23 cellular contexts compared by ENCODE assay signal in the genomic region with DNA sequence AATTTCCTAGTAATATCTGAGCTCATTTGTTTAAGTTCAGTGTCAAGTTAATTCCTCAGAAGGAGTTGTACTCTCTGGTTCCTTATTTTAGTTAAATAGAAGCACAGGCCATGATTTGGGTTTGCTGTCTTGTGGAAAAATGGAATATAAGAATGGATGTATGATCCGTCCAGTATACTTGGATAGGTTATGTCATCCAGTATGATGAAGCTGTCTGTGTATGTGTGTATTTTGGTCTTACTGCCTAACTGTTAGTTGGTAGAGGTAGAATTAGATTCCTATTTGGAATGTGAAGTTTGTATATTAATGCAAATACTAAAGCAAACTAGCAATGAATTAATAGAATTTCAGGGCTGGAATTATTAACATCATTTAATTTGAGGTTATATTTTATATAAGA. TPM values are rescaled to one million over a fixed set of nuclear protein-coding genes. Genes with fewer than 3 reads are reported as not detected.
DNase-seq lines count a peak whose midpoint lies in the region; ATAC-seq and TF ChIP-seq lines count a peak whose summit lies in the region.
"Had no signal": no experiment of that assay in that cellular context is flagged by ENCODE, and none has a peak within 500 bp of the region (broad histone marks: within the 10 kb centered on the region; RNA-seq: fewer than 3 reads in every experiment).

No MANE protein-coding gene starts in this region.

- H3K27ac Mint-ChIP-seq in T-helper 17 cell, result peak overlapping the region; percentile 19
- peak overlapping the region; percentile 79 for H3K27ac Mint-ChIP-seq in stimulated activated memory B cell treated with anti-CD40 and anti-IgM and Interleukin-4, amounts not matched to agents 10 μg/mL and 1 μg/mL and 100 μg/mL, for 72 hours

- H3K79me2 ChIP-seq in fibroblast of lung (ENCODE audit: control insufficient read depth, insufficient read depth, low read length), result peaks cover 10% of the 10 kb centered on the region

- H4K20me1 ChIP-seq in fibroblast of lung (ENCODE audit: control insufficient read depth, extremely low read depth, insufficient read depth, low read length), result no peaks in the 10 kb centered on the region

- WGBS in esophagus squamous epithelium, 2 donors, result 63 to 87% methylated on average over 1 of the region's 1 CpG

- no peak for TF ChIP-seq CTCF in fibroblast of lung (conservative IDR thresholded peaks at IDR 0.05 in 1 of 2, IDR thresholded peaks at IDR 0.05 in 1 of 2; ENCODE audit: low read depth in 1 of 2, low read length in 2 of 2)
- TF ChIP-seq CTCF in esophagus squamous epithelium (IDR thresholded peaks at IDR 0.05), result no peak

- DNase-seq in Right ventricle myocardium superior (no peak), Right ventricle myocardium inferior (ENCODE audit: missing footprints) (no peak), T-helper 17 cell (no peak), fibroblast of lung (ENCODE audit: low read depth in 2 of 2) (no peak), esophagus squamous epithelium (lab: John Stamatoyannopoulos, UW) (no peak), medulla oblongata (ENCODE audit: extremely low spot score) (no peak), COR-L47 (lab: John Stamatoyannopoulos, UW) (no peak)
- DNase-seq: activated CD4-positive, alpha-beta T cell treated with anti-CD3 and anti-CD28 coated beads for 48 hours; body of pancreas; colonic mucosa; MV-4-11; naive thymus-derived CD8-positive, alpha-beta T cell; NCI-H1694; NCI-H2171; NCI-H524; NK-92 treated with Interleukin-12 subunit alpha and Interleukin-12 subunit beta, amount 100 ng/mL, for 24 hours; occipital lobe; testis had no signal

- H3K36me3 ChIP-seq in fibroblast of lung (ENCODE audit: control insufficient read depth, insufficient read depth, low read length), result no peaks in the 10 kb centered on the region
- peaks cover 0 to 12% (median 4%) of the 10 kb centered on the region in 3 donors for H3K36me3 ChIP-seq in esophagus squamous epithelium
- H3K36me3 ChIP-seq: colonic mucosa, vagina had no signal

- H3K36me3 Mint-ChIP-seq in T-helper 17 cell (ENCODE audit: low read depth), result peaks cover 20% of the 10 kb centered on the region
- H3K36me3 Mint-ChIP-seq in stimulated activated memory B cell treated with anti-CD40 and anti-IgM and Interleukin-4, amounts not matched to agents 10 μg/mL and 1 μg/mL and 100 μg/mL, for 72 hours, result peaks cover 69% of the 10 kb centered on the region

- no peak overlapping the region for H3K4me3 Mint-ChIP-seq in T-helper 17 cell
- H3K4me3 Mint-ChIP-seq in stimulated activated memory B cell treated with anti-CD40 and anti-IgM and Interleukin-4, amounts not matched to agents 10 μg/mL and 1 μg/mL and 100 μg/mL, for 72 hours, result peak overlapping the region; percentile 79

- peak overlapping the region; percentile 61 for H3K4me2 ChIP-seq in fibroblast of lung (ENCODE audit: extremely low read depth, insufficient read depth, low read length)
- H3K4me2 ChIP-seq: A549, KMS-11 had no signal

- intact Hi-C loops in Right ventricle myocardium superior (cut with DNase I) (no loop called here), Right ventricle myocardium inferior (cut with DNase I) (no loop called here), esophagus squamous epithelium (cut with DNase I) (no loop called here)

- H3K27me3 ChIP-seq in fibroblast of lung (ENCODE audit: control insufficient read depth, insufficient read depth, low read length), result no peaks in the 10 kb centered on the region
- no peaks in the 10 kb centered on the region for H3K27me3 ChIP-seq in esophagus squamous epithelium
- H3K27me3 ChIP-seq: body of pancreas, colonic mucosa, testis, vagina had no signal

- TF ChIP-seq POLR2A in esophagus squamous epithelium (IDR thresholded peaks at IDR 0.05), result no peak

- H3K27me3 Mint-ChIP-seq in T-helper 17 cell, result no peaks in the 10 kb centered on the region
- H3K27me3 Mint-ChIP-seq in stimulated activated memory B cell treated with anti-CD40 and anti-IgM and Interleukin-4, amounts not matched to agents 10 μg/mL and 1 μg/mL and 100 μg/mL, for 72 hours, result no peaks in the 10 kb centered on the region
- H3K27me3 Mint-ChIP-seq: naive thymus-derived CD8-positive, alpha-beta T cell had no signal

- H3K4me3 ChIP-seq in fibroblast of lung (replicated peaks in 1 of 4; ENCODE audit: control extremely low read depth in 1 of 4, insufficient read depth in 1 of 4, low read depth in 3 of 4, low read length in 4 of 4), result peak overlapping the region in 1 of 4 experiments; percentile 3
- no peak overlapping the region for H3K4me3 ChIP-seq in esophagus squamous epithelium
- H3K4me3 ChIP-seq: A549, body of pancreas, colonic mucosa, skin epidermis, testis, vagina had no signal

- H2AFZ ChIP-seq in fibroblast of lung (ENCODE audit: low read length), result no peak overlapping the region

- peaks cover 32% of the 10 kb centered on the region for H3K4me1 Mint-ChIP-seq in T-helper 17 cell
- peaks cover 78% of the 10 kb centered on the region for H3K4me1 Mint-ChIP-seq in stimulated activated memory B cell treated with anti-CD40 and anti-IgM and Interleukin-4, amounts not matched to agents 10 μg/mL and 1 μg/mL and 100 μg/mL, for 72 hours

- peak; percentile 45 for ATAC-seq in Right ventricle myocardium superior (ENCODE audit: poor library complexity)
- ATAC-seq in Right ventricle myocardium inferior, result no peak
- no peak for ATAC-seq in T-helper 17 cell
- no peak for ATAC-seq in stimulated activated memory B cell treated with anti-CD40 and anti-IgM and Interleukin-4, amounts not matched to agents 10 μg/mL and 1 μg/mL and 100 μg/mL, for 72 hours
- ATAC-seq: A549; body of pancreas; naive thymus-derived CD8-positive, alpha-beta T cell had no signal

- H3K4me1 ChIP-seq in fibroblast of lung (ENCODE audit: control insufficient read depth, extremely low read depth, insufficient read depth, low read length), result no peaks in the 10 kb centered on the region
- peaks cover 0 to 3% (median 0%) of the 10 kb centered on the region in 3 donors for H3K4me1 ChIP-seq in esophagus squamous epithelium
- H3K4me1 ChIP-seq: A549, body of pancreas, colonic mucosa, testis, vagina had no signal

- H3K9me3 ChIP-seq in T-helper 17 cell (ENCODE audit: control insufficient read depth, low read length, poor library complexity, severe bottlenecking), result no peaks in the 10 kb centered on the region
- no peaks in the 10 kb centered on the region for H3K9me3 ChIP-seq in fibroblast of lung (ENCODE audit: control insufficient read depth, insufficient read depth, low read depth, low read length)
- no peaks in the 10 kb centered on the region for H3K9me3 ChIP-seq in esophagus squamous epithelium
- H3K9me3 ChIP-seq: A549, body of pancreas, colonic mucosa, testis, vagina had no signal

- no peaks in the 10 kb centered on the region for H3K9me3 Mint-ChIP-seq in stimulated activated memory B cell treated with anti-CD40 and anti-IgM and Interleukin-4, amounts not matched to agents 10 μg/mL and 1 μg/mL and 100 μg/mL, for 72 hours
- H3K9me3 Mint-ChIP-seq: naive thymus-derived CD8-positive, alpha-beta T cell had no signal

- no peak overlapping the region for H3K9ac ChIP-seq in fibroblast of lung (ENCODE audit: insufficient read depth, low read length)
- H3K9ac ChIP-seq: KMS-11 had no signal

- H3K27ac ChIP-seq in fibroblast of lung (ENCODE audit: insufficient read depth, low read length) (peak overlapping the region; percentile 63), esophagus squamous epithelium (no peak overlapping the region)
- H3K27ac ChIP-seq: A549, body of pancreas, colonic mucosa, KMS-11, skin epidermis, testis, vagina had no signal

RNA-seq across cellular contexts. Expression of a gene that starts 7.9 kb away (rescaled TPM):
- 4.2 TPM for total RNA-seq in Right ventricle myocardium superior
- total RNA-seq in Right ventricle myocardium inferior, result 4.1 TPM
- 10 to 100 TPM; 12.0 to 13.1 TPM for total RNA-seq in T-helper 17 cell
- 1.0 and 2.3 TPM in 2 replicates for total RNA-seq in fibroblast of lung
- 1.1 and 4.2 TPM in 2 replicates for polyA plus RNA-seq in fibroblast of lung
- polyA plus RNA-seq in fibroblast of lung (2012), result 1.5 and 2.7 TPM in 2 replicates
- 8.5 TPM in 1 of 2 replicates, not detected in the other for polyA minus RNA-seq in fibroblast of lung (ENCODE audit: low replicate concordance)
- 1 to 10 TPM in 3 of 4 donors, under 1 TPM in 1; 0.95 to 2.8 (median 1.5) TPM for total RNA-seq in esophagus squamous epithelium
